ENCODE assay signal across 14 cellular contexts in genomic region chr5:123438244-123438643, GRCh38. TPM values are rescaled to one million over a fixed set of nuclear protein-coding genes. Genes with fewer than 3 reads are reported as not detected.
DNase-seq lines count a peak whose midpoint lies in the region; ATAC-seq and TF ChIP-seq lines count a peak whose summit lies in the region.
"Had no signal": no experiment of that assay in that cellular context is flagged by ENCODE, and none has a peak within 500 bp of the region (broad histone marks: within the 10 kb centered on the region; RNA-seq: fewer than 3 reads in every experiment).

No MANE protein-coding gene starts in this region.

- H3F3A ChIP-seq in smooth muscle cell (ENCODE audit: low read depth) = no peaks in the 10 kb centered on the region

- H3K4me3 Mint-ChIP-seq in activated CD8-positive, alpha-beta memory T cell treated with anti-CD3 and anti-CD28 coated beads, Interleukin-2, amount 10 ng/mL, durations not matched to agents 7 days and 5 days = no peak overlapping the region

- H3K9me3 Mint-ChIP-seq in activated CD8-positive, alpha-beta memory T cell treated with anti-CD3 and anti-CD28 coated beads, Interleukin-2, amount 10 ng/mL, durations not matched to agents 7 days and 5 days (ENCODE audit: low read depth) = no peaks in the 10 kb centered on the region

- CTCF ChIA-PET in activated CD8-positive, alpha-beta memory T cell treated with anti-CD3 and anti-CD28 coated beads, Interleukin-2, amount 10 ng/mL, durations not matched to agents 7 days and 5 days (lab: Charles Lee) = no interaction called here

- H3K27me3 ChIP-seq in mucosa of rectum (ENCODE audit: control insufficient read depth in 2 of 2, insufficient read depth in 2 of 2, low read length in 2 of 2) = no peaks in the 10 kb centered on the region
- H3K27me3 ChIP-seq in smooth muscle cell (ENCODE audit: low read depth) = no peaks in the 10 kb centered on the region
- H3K27me3 ChIP-seq: hepatocyte had no signal

- no peak for ATAC-seq in activated CD8-positive, alpha-beta memory T cell treated with anti-CD3 and anti-CD28 coated beads, Interleukin-2, amount 10 ng/mL, durations not matched to agents 7 days and 5 days
- peak; percentile 62 for ATAC-seq in GM21576 (IDR thresholded peaks at IDR 0.05; ENCODE audit: unreplicated experiment)
- peak; percentile 79 for ATAC-seq in HG03342 (IDR thresholded peaks at IDR 0.05; ENCODE audit: unreplicated experiment)
- ATAC-seq in GM21526 (IDR thresholded peaks at IDR 0.05; ENCODE audit: low FRiP score, unreplicated experiment) = no peak

- 92% methylated on average over 2 of the region's 2 CpGs for WGBS in smooth muscle cell (ENCODE audit: low lambda C conversion rate)

- H3K9ac ChIP-seq in mucosa of rectum (ENCODE audit: low read depth in 1 of 2, low read length in 2 of 2) = no peak overlapping the region
- H3K9ac ChIP-seq in smooth muscle cell (ENCODE audit: low read depth) = no peak overlapping the region

- H3K79me2 ChIP-seq in smooth muscle cell (ENCODE audit: low read depth) = no peaks in the 10 kb centered on the region
- H3K79me2 ChIP-seq: hepatocyte had no signal

- H3K27me3 Mint-ChIP-seq in activated CD8-positive, alpha-beta memory T cell treated with anti-CD3 and anti-CD28 coated beads, Interleukin-2, amount 10 ng/mL, durations not matched to agents 7 days and 5 days = no peaks in the 10 kb centered on the region

- TF ChIP-seq CTCF in smooth muscle cell (IDR thresholded peaks at IDR 0.05; ENCODE audit: borderline replicate concordance, insufficient read depth, poor library complexity, severe bottlenecking) = no peak

- H3K27ac ChIP-seq in mucosa of rectum (ENCODE audit: low read depth in 2 of 2, low read length in 2 of 2) (peak overlapping the region; percentile 71 to 74), smooth muscle cell (ENCODE audit: low read depth) (no peak overlapping the region)
- H3K27ac ChIP-seq: hepatocyte, skin epidermis had no signal

- no peaks in the 10 kb centered on the region for H4K20me1 ChIP-seq in smooth muscle cell (ENCODE audit: low read depth)

- H2AFZ ChIP-seq in smooth muscle cell (ENCODE audit: low read depth) = no peak overlapping the region
- H2AFZ ChIP-seq: hepatocyte had no signal

- H3K36me3 Mint-ChIP-seq in activated CD8-positive, alpha-beta memory T cell treated with anti-CD3 and anti-CD28 coated beads, Interleukin-2, amount 10 ng/mL, durations not matched to agents 7 days and 5 days = no peaks in the 10 kb centered on the region

- H3K4me1 ChIP-seq in mucosa of rectum (ENCODE audit: control insufficient read depth in 2 of 2, insufficient read depth in 2 of 2, low read length in 2 of 2) (peaks cover 19 to 21% of the 10 kb centered on the region in 2 donors), smooth muscle cell (ENCODE audit: low read depth) (no peaks in the 10 kb centered on the region)

- H3K4me2 ChIP-seq in smooth muscle cell = no peak overlapping the region
- H3K4me2 ChIP-seq: hepatocyte had no signal

- no peak overlapping the region for H3K27ac Mint-ChIP-seq in activated CD8-positive, alpha-beta memory T cell treated with anti-CD3 and anti-CD28 coated beads, Interleukin-2, amount 10 ng/mL, durations not matched to agents 7 days and 5 days

- peak; percentile 51 for DNase-seq in activated CD8-positive, alpha-beta memory T cell treated with anti-CD3 and anti-CD28 coated beads, Interleukin-2, amount 10 ng/mL, durations not matched to agents 7 days and 5 days
- no peak for DNase-seq in activated CD8-positive, alpha-beta memory T cell treated with anti-CD3 and anti-CD28 coated beads, Interleukin-2, amount 50 U/mL, for 48 hours
- DNase-seq in hepatic stellate cell (ENCODE audit: low spot score) = no peak
- DNase-seq in smooth muscle cell (lab: John Stamatoyannopoulos, UW; ENCODE audit: unreplicated experiment) = no peak
- DNase-seq: activated gamma-delta T cell, HCEC 1CT, Kasumi-1, NCI-H526 had no signal

- H3K4me3 ChIP-seq in mucosa of rectum (ENCODE audit: low read length in 2 of 2) = no peak overlapping the region
- no peak overlapping the region for H3K4me3 ChIP-seq in smooth muscle cell
- H3K4me3 ChIP-seq: hepatocyte, skin epidermis had no signal

- no peaks in the 10 kb centered on the region for H3K36me3 ChIP-seq in mucosa of rectum (ENCODE audit: control insufficient read depth in 2 of 2, insufficient read depth in 2 of 2, low read length in 2 of 2)
- H3K36me3 ChIP-seq in smooth muscle cell (ENCODE audit: low read depth) = no peaks in the 10 kb centered on the region

- peaks cover 28% of the 10 kb centered on the region for H3K4me1 Mint-ChIP-seq in activated CD8-positive, alpha-beta memory T cell treated with anti-CD3 and anti-CD28 coated beads, Interleukin-2, amount 10 ng/mL, durations not matched to agents 7 days and 5 days

- H3K9me3 ChIP-seq in mucosa of rectum (ENCODE audit: control insufficient read depth in 2 of 2, low read length in 2 of 2) (no peaks in the 10 kb centered on the region), smooth muscle cell (replicated peaks; ENCODE audit: low read depth) (no peaks in the 10 kb centered on the region)

RNA-seq across cellular contexts. Expression of gene CEP120, which starts 15.0 kb away (rescaled TPM):
- total RNA-seq in activated CD8-positive, alpha-beta memory T cell treated with anti-CD3 and anti-CD28 coated beads, Interleukin-2, amount 10 ng/mL, durations not matched to agents 7 days and 5 days = 10 to 100 TPM; 29.4 to 32.1 TPM
- 26.1 and 30.2 TPM in 2 replicates for total RNA-seq in smooth muscle cell
- 6.5 and 10.5 TPM in 2 replicates for polyA plus RNA-seq in smooth muscle cell

Comparison
In these comparisons a context has a peak if more than half of its experiments do, and no peak if none do; other contexts are left out.
1. ATAC-seq: peak in GM21576 (single experiment) and HG03342 (single experiment); none in activated CD8-positive, alpha-beta memory T cell treated with anti-CD3 and anti-CD28 coated beads, Interleukin-2, amount 10 ng/mL, durations not matched to agents 7 days and 5 days (single experiment) and GM21526 (single experiment).